ENCODE assay signal across 1 cellular context in the genomic region with DNA sequence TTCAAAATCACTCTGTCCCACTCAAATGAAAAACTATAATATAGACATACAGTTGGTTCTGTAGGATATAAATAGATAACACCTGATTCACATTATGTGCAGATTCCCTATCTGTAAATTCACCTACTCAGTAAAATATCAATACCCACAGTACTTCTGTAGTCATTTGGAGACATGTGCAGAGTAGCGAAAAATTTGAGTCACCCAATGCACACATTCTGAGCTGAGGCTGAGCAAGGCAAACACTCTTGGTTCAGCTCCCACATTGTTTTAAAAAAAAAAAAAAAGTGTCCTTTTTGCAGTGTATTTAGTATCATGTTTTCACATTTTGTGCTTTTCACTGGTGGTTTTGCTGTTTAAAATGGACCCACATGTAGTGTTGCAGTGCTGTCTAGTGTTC.
TF ChIP-seq lines count a peak whose summit lies in the region.

No MANE protein-coding gene starts in this region.

TF ChIP-seq in GM23338, 12 proteins besides CTCF, POLR2A, EP300 and RAD21 (continued from another document):
- TF ChIP-seq NANOG (IDR thresholded peaks at IDR 0.05; ENCODE audit: borderline replicate concordance) = no peak
- TF ChIP-seq CREB1 (CRISPR knock-in tag; IDR thresholded peaks at IDR 0.05; ENCODE audit: low read depth) = no peak
- TF ChIP-seq EZH2phosphoT487 (IDR thresholded peaks at IDR 0.05; ENCODE audit: unreplicated experiment) = no peak
- no peak for TF ChIP-seq ZNF331 (CRISPR knock-in tag; IDR thresholded peaks at IDR 0.05; ENCODE audit: low read depth)
- no peak for TF ChIP-seq STAT1 (IDR thresholded peaks at IDR 0.05; ENCODE audit: unreplicated experiment)
